ENCODE assay signal across 9 cellular contexts in the genomic region with DNA sequence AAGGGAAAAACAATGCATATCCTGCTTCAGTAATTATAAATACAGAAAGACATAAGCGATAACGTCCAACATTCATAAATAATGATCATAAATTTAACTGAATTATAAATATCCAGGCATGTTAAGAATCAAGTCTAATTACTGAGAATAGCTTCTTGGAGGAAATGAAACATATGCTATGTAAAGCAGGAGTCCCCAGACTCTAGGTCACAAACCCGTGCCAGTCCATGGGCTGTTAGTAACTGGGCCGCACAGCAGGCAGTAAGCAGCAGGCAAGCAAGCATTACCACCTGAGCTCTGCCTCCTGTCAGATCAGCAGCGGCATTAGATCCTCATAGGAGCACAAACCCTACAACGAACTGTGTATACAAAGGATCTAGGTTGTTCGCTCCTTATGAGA. TPM values are rescaled to one million over a fixed set of nuclear protein-coding genes. Genes with fewer than 3 reads are reported as not detected.
A peak's percentile ranks its signal among the peaks of the same experiment; 100 is the strongest.
DNase-seq lines count a peak whose midpoint lies in the region; ATAC-seq and TF ChIP-seq lines count a peak whose summit lies in the region.
"Had no signal": no experiment of that assay in that cellular context is flagged by ENCODE, and none has a peak within 500 bp of the region (broad histone marks: within the 10 kb centered on the region; RNA-seq: fewer than 3 reads in every experiment).

No MANE protein-coding gene starts in this region.

- H3K9me3 ChIP-seq in vagina, result no peaks in the 10 kb centered on the region

- ATAC-seq in GM19351 (IDR thresholded peaks at IDR 0.05; ENCODE audit: unreplicated experiment) (peak; percentile 73), HG02981 (IDR thresholded peaks at IDR 0.05; ENCODE audit: unreplicated experiment) (peak; percentile 86)
- ATAC-seq in stimulated activated naive CD8-positive, alpha-beta T cell treated with anti-CD3 and anti-CD28 coated beads, Interleukin-15, amount 100 ng/mL, for 72 hours, result no peak

- DNase-seq in DMS153 treated with DMSO at 0.1 percent for 48 hours (lab: John Stamatoyannopoulos, UW; ENCODE audit: unreplicated experiment) (peak; percentile 1), UCSD-AML1 (lab: John Stamatoyannopoulos, UW; ENCODE audit: unreplicated experiment) (no peak), erythroblast (lab: John Stamatoyannopoulos, UW) (no peak), vagina (ENCODE audit: extremely low spot score in 2 of 2) (no peak)
- no peak for DNase-seq in stimulated activated naive CD8-positive, alpha-beta T cell treated with anti-CD3 and anti-CD28 coated beads, Interleukin-15, amount 100 ng/mL, for 72 hours

- H3K27ac ChIP-seq in VCaP (peak overlapping the region; percentile 65), vagina (no peak overlapping the region)
- H3K27ac ChIP-seq: coronary artery had no signal

- TF ChIP-seq POLR2A in erythroblast (IDR thresholded peaks at IDR 0.05; ENCODE audit: low read length) (no peak), vagina (IDR thresholded peaks at IDR 0.05) (no peak)

- peaks cover 31% of the 10 kb centered on the region for H3K4me1 Mint-ChIP-seq in stimulated activated naive CD8-positive, alpha-beta T cell treated with anti-CD3 and anti-CD28 coated beads, Interleukin-15, amount 100 ng/mL, for 72 hours

- H3K4me3 Mint-ChIP-seq in stimulated activated naive CD8-positive, alpha-beta T cell treated with anti-CD3 and anti-CD28 coated beads, Interleukin-15, amount 100 ng/mL, for 72 hours, result no peak overlapping the region

- H3K27me3 Mint-ChIP-seq in stimulated activated naive CD8-positive, alpha-beta T cell treated with anti-CD3 and anti-CD28 coated beads, Interleukin-15, amount 100 ng/mL, for 72 hours, result no peaks in the 10 kb centered on the region

- intact Hi-C loops in vagina (cut with DNase I), result no loop called here

- no peak overlapping the region for H3K4me3 ChIP-seq in vagina
- H3K4me3 ChIP-seq: coronary artery had no signal

- TF ChIP-seq CTCF in VCaP (conservative IDR thresholded peaks at IDR 0.05) (no peak), vagina (IDR thresholded peaks at IDR 0.05) (no peak)

- no peak overlapping the region for H3K27ac Mint-ChIP-seq in stimulated activated naive CD8-positive, alpha-beta T cell treated with anti-CD3 and anti-CD28 coated beads, Interleukin-15, amount 100 ng/mL, for 72 hours

- H3K4me1 ChIP-seq in vagina, result peaks cover 5% of the 10 kb centered on the region

- H3K27me3 ChIP-seq in vagina, result no peaks in the 10 kb centered on the region

- H3K36me3 ChIP-seq in vagina, result no peaks in the 10 kb centered on the region

- H3K9me3 Mint-ChIP-seq in stimulated activated naive CD8-positive, alpha-beta T cell treated with anti-CD3 and anti-CD28 coated beads, Interleukin-15, amount 100 ng/mL, for 72 hours, result peaks cover 4 to 7% of the 10 kb centered on the region in 2 donors

RNA-seq across cellular contexts. Expression of a gene that starts 50.5 kb away (rescaled TPM):
- 44.2 TPM for total RNA-seq in vagina

RNA-seq across cellular contexts. Expression of a gene that starts 50.7 kb away (rescaled TPM):
- 31.4 TPM for total RNA-seq in vagina
